ENCODE assay signal across 31 cellular contexts in genomic region chr11:95494856-95495255, GRCh38.
"Had no signal": no experiment of that assay in that cellular context is flagged by ENCODE, and none has a peak within 500 bp of the region (broad histone marks: within the 10 kb centered on the region; RNA-seq: fewer than 3 reads in every experiment).

No MANE protein-coding gene starts in this region.

- ATAC-seq: naive thymus-derived CD8-positive, alpha-beta T cell; natural killer cell treated with Interleukin-12 subunit alpha and Interleukin-12 subunit beta and Interleukin-15 and Interleukin-18, amount 100 ng/mL, for 72 hours; psoas muscle; right cardiac atrium; stimulated activated memory B cell treated with anti-CD40 and anti-IgM and Interleukin-4, amounts not matched to agents 10 μg/mL and 1 μg/mL and 100 μg/mL, for 72 hours; stimulated activated naive CD8-positive, alpha-beta T cell treated with anti-CD3 and anti-CD28 coated beads, Interleukin-15, amount 100 ng/mL, for 72 hours; stimulated activated naive CD8-positive, alpha-beta T cell treated with anti-CD3 and anti-CD28 coated beads, Interleukin-15, Interleukin-2, amounts not matched to agents 100 U/mL and 50 U/mL, for 24 hours; upper lobe of right lung had no signal

- H3K4me3 ChIP-seq: neural progenitor cell, ovary, psoas muscle, right lobe of liver, sigmoid colon, spleen, suprapubic skin, testis, tibial artery, transverse colon, upper lobe of right lung, uterus had no signal

- H3K27ac ChIP-seq: neural progenitor cell, parathyroid adenoma, psoas muscle, right lobe of liver, sigmoid colon, spleen, suprapubic skin, tibial artery, transverse colon, upper lobe of right lung had no signal

- H3K4me3 Mint-ChIP-seq: naive thymus-derived CD8-positive, alpha-beta T cell; natural killer cell treated with Interleukin-12 subunit alpha and Interleukin-12 subunit beta and Interleukin-15 and Interleukin-18, amount 100 ng/mL, for 72 hours; neural progenitor cell; stimulated activated memory B cell treated with anti-CD40 and anti-IgM and Interleukin-4, amounts not matched to agents 10 μg/mL and 1 μg/mL and 100 μg/mL, for 72 hours; stimulated activated naive CD8-positive, alpha-beta T cell treated with anti-CD3 and anti-CD28 coated beads, Interleukin-15, amount 100 ng/mL, for 72 hours; type B pancreatic cell had no signal

- H3K4me1 ChIP-seq: psoas muscle, right lobe of liver, sigmoid colon, spleen, suprapubic skin, transverse colon, upper lobe of right lung had no signal

- H3K36me3 Mint-ChIP-seq: natural killer cell treated with Interleukin-12 subunit alpha and Interleukin-12 subunit beta and Interleukin-15 and Interleukin-18, amount 100 ng/mL, for 72 hours; stimulated activated memory B cell treated with anti-CD40 and anti-IgM and Interleukin-4, amounts not matched to agents 10 μg/mL and 1 μg/mL and 100 μg/mL, for 72 hours; type B pancreatic cell had no signal

- H3K27me3 Mint-ChIP-seq: progenitor cell of endocrine pancreas; stimulated activated memory B cell treated with anti-CD40 and anti-IgM and Interleukin-4, amounts not matched to agents 10 μg/mL and 1 μg/mL and 100 μg/mL, for 72 hours; type B pancreatic cell had no signal

- H3K4me1 Mint-ChIP-seq: naive thymus-derived CD8-positive, alpha-beta T cell had no signal

- DNase-seq: naive thymus-derived CD8-positive, alpha-beta T cell; occipital lobe; ovary; posterior cingulate gyrus; psoas muscle; right cardiac atrium; right lobe of liver; sigmoid colon; small intestine; spleen; stimulated activated CD4-positive, alpha-beta T cell treated with anti-CD3 and anti-CD28 coated beads, Interleukin-12 subunit alpha, Interleukin-12 subunit beta, amount 100 ng/mL, for 4 hours; stimulated activated CD4-positive, alpha-beta T cell treated with anti-CD3 and anti-CD28 coated beads, Interleukin-1b, Interleukin-23, amount 100 ng/mL, for 48 hours; stimulated activated CD4-positive, alpha-beta T cell treated with anti-CD3 and anti-CD28 coated beads, Interleukin-4, amount 100 ng/mL, for 1 hour; stimulated activated CD4-positive, alpha-beta T cell treated with anti-CD3 and anti-CD28 coated beads, Interleukin-4, amount 100 ng/mL, for 4 hours; stimulated activated CD8-positive, alpha-beta memory T cell treated with anti-CD3 and anti-CD28 coated beads, Interleukin-4, amount 100 ng/mL, for 48 hours; stimulated activated naive CD4-positive, alpha-beta T cell; stimulated activated naive CD8-positive, alpha-beta T cell treated with anti-CD3 and anti-CD28 coated beads, Interleukin-15, amount 100 ng/mL, for 72 hours; stimulated activated naive CD8-positive, alpha-beta T cell treated with anti-CD3 and anti-CD28 coated beads, Interleukin-15, Interleukin-2, amounts not matched to agents 100 U/mL and 50 U/mL, for 24 hours; substantia nigra; testis; tibial artery; transverse colon; upper lobe of right lung; uterus had no signal

- H3K36me3 ChIP-seq: neural progenitor cell, ovary, right lobe of liver, sigmoid colon, spleen, suprapubic skin, tibial artery, transverse colon, upper lobe of right lung, uterus had no signal

- FAIRE-seq: small intestine had no signal

- H3K27ac Mint-ChIP-seq: natural killer cell treated with Interleukin-12 subunit alpha and Interleukin-12 subunit beta and Interleukin-15 and Interleukin-18, amount 100 ng/mL, for 72 hours; neural progenitor cell; progenitor cell of endocrine pancreas; stimulated activated memory B cell treated with anti-CD40 and anti-IgM and Interleukin-4, amounts not matched to agents 10 μg/mL and 1 μg/mL and 100 μg/mL, for 72 hours; stimulated activated naive CD8-positive, alpha-beta T cell treated with anti-CD3 and anti-CD28 coated beads, Interleukin-15, amount 100 ng/mL, for 72 hours; type B pancreatic cell had no signal

- H3K9me3 ChIP-seq: ovary, right lobe of liver, sigmoid colon, testis, transverse colon, upper lobe of right lung, uterus had no signal

- H3K9me3 Mint-ChIP-seq: natural killer cell treated with Interleukin-12 subunit alpha and Interleukin-12 subunit beta and Interleukin-15 and Interleukin-18, amount 100 ng/mL, for 72 hours; stimulated activated memory B cell treated with anti-CD40 and anti-IgM and Interleukin-4, amounts not matched to agents 10 μg/mL and 1 μg/mL and 100 μg/mL, for 72 hours; type B pancreatic cell had no signal

- H3K27me3 ChIP-seq: neural progenitor cell, ovary, right lobe of liver, sigmoid colon, spleen, suprapubic skin, testis, tibial artery, transverse colon, upper lobe of right lung, uterus had no signal
